In genomic region chr22:49807780-49808708, GRCh38 we compare ENCODE assay signal across 10 cellular contexts. TPM values are rescaled to one million over a fixed set of nuclear protein-coding genes. Genes with fewer than 3 reads are reported as not detected.
DNase-seq lines count a peak whose midpoint lies in the region; ATAC-seq lines count a peak whose summit lies in the region.
"Had no signal": no experiment of that assay in that cellular context is flagged by ENCODE, and none has a peak within 500 bp of the region (broad histone marks: within the 10 kb centered on the region; RNA-seq: fewer than 3 reads in every experiment).

No MANE protein-coding gene starts in this region.

- ATAC-seq in activated CD4-positive, alpha-beta T cell treated with anti-CD3 and anti-CD28 coated beads for 36 hours, result peak; percentile 77
- ATAC-seq in effector memory CD8-positive, alpha-beta T cell (replicated peaks), result peak; percentile 71
- ATAC-seq in stimulated activated naive B cell treated with anti-CD40 and anti-IgM and Interleukin-4, amounts not matched to agents 10 μg/mL and 1 μg/mL and 100 μg/mL, for 72 hours (replicated peaks), result no peak

- CTCF ChIA-PET in activated CD4-positive, alpha-beta T cell treated with anti-CD3 and anti-CD28 coated beads for 36 hours (lab: Charles Lee), result no interaction called here
- CTCF ChIA-PET in activated CD4-positive, alpha-beta memory T cell treated with anti-CD3 and anti-CD28 coated beads, Interleukin-2, amount 10 ng/mL, durations not matched to agents 7 days and 5 days (lab: Charles Lee), result interaction anchor here (1.5 to 2.1 kb wide), 2 partner anchors 41 to 222 kb away, joined by 3 to 6 read pairs; no protein-coding TSS in a partner anchor

- H3K4me3 Mint-ChIP-seq in activated CD4-positive, alpha-beta T cell treated with anti-CD3 and anti-CD28 coated beads for 36 hours, result peak overlapping the region; percentile 33
- H3K4me3 Mint-ChIP-seq in activated CD4-positive, alpha-beta memory T cell treated with anti-CD3 and anti-CD28 coated beads, Interleukin-2, amount 10 ng/mL, durations not matched to agents 7 days and 5 days, result peak overlapping the region; percentile 0
- H3K4me3 Mint-ChIP-seq in effector memory CD8-positive, alpha-beta T cell, result peak overlapping the region; percentile 49 to 52
- H3K4me3 Mint-ChIP-seq in stimulated activated naive B cell treated with anti-CD40 and anti-IgM and Interleukin-4, amounts not matched to agents 10 μg/mL and 1 μg/mL and 100 μg/mL, for 72 hours, result peak overlapping the region in 1 of 2 donors; percentile 28

- peak overlapping the region; percentile 77 for H3K27ac Mint-ChIP-seq in activated CD4-positive, alpha-beta T cell treated with anti-CD3 and anti-CD28 coated beads for 36 hours
- H3K27ac Mint-ChIP-seq in activated CD4-positive, alpha-beta memory T cell treated with anti-CD3 and anti-CD28 coated beads, Interleukin-2, amount 10 ng/mL, durations not matched to agents 7 days and 5 days, result peak overlapping the region; percentile 78
- peak overlapping the region; percentile 5 to 71 for H3K27ac Mint-ChIP-seq in effector memory CD8-positive, alpha-beta T cell
- peak overlapping the region; percentile 20 for H3K27ac Mint-ChIP-seq in stimulated activated naive B cell treated with anti-CD40 and anti-IgM and Interleukin-4, amounts not matched to agents 10 μg/mL and 1 μg/mL and 100 μg/mL, for 72 hours

- no peaks in the 10 kb centered on the region for H3K9me3 Mint-ChIP-seq in activated CD4-positive, alpha-beta T cell treated with anti-CD3 and anti-CD28 coated beads for 36 hours (ENCODE audit: low read depth)
- no peaks in the 10 kb centered on the region for H3K9me3 Mint-ChIP-seq in activated CD4-positive, alpha-beta memory T cell treated with anti-CD3 and anti-CD28 coated beads, Interleukin-2, amount 10 ng/mL, durations not matched to agents 7 days and 5 days
- no peaks in the 10 kb centered on the region for H3K9me3 Mint-ChIP-seq in effector memory CD8-positive, alpha-beta T cell
- H3K9me3 Mint-ChIP-seq in stimulated activated naive B cell treated with anti-CD40 and anti-IgM and Interleukin-4, amounts not matched to agents 10 μg/mL and 1 μg/mL and 100 μg/mL, for 72 hours, result no peaks in the 10 kb centered on the region

- intact Hi-C loops in activated CD4-positive, alpha-beta T cell treated with anti-CD3 and anti-CD28 coated beads for 36 hours (cut with DNase I, micrococcal nuclease), result no loop called here

- H3K36me3 Mint-ChIP-seq in activated CD4-positive, alpha-beta T cell treated with anti-CD3 and anti-CD28 coated beads for 36 hours (ENCODE audit: low read depth), result peaks cover 40% of the 10 kb centered on the region
- peaks cover 55% of the 10 kb centered on the region for H3K36me3 Mint-ChIP-seq in activated CD4-positive, alpha-beta memory T cell treated with anti-CD3 and anti-CD28 coated beads, Interleukin-2, amount 10 ng/mL, durations not matched to agents 7 days and 5 days (ENCODE audit: low read depth)
- H3K36me3 Mint-ChIP-seq in effector memory CD8-positive, alpha-beta T cell (ENCODE audit: insufficient read depth), result peaks cover 63% of the 10 kb centered on the region
- H3K36me3 Mint-ChIP-seq in stimulated activated naive B cell treated with anti-CD40 and anti-IgM and Interleukin-4, amounts not matched to agents 10 μg/mL and 1 μg/mL and 100 μg/mL, for 72 hours, result peaks cover 49 to 53% of the 10 kb centered on the region in 2 donors

- DNase-seq in activated CD4-positive, alpha-beta T cell treated with anti-CD3 and anti-CD28 coated beads for 36 hours, result peak; percentile 62
- no peak for DNase-seq in activated CD4-positive, alpha-beta T cell treated with anti-CD3 and anti-CD28 coated beads for 1 hour
- peak; percentile 76 for DNase-seq in activated CD4-positive, alpha-beta memory T cell treated with anti-CD3 and anti-CD28 coated beads, Interleukin-2, amount 10 ng/mL, durations not matched to agents 7 days and 5 days
- peak in 1 of 3 experiments; percentile 28 for DNase-seq in effector memory CD8-positive, alpha-beta T cell
- no peak for DNase-seq in stimulated activated naive B cell treated with anti-CD40 and anti-IgM and Interleukin-4, amounts not matched to agents 10 μg/mL and 1 μg/mL and 100 μg/mL, for 72 hours
- no peak for DNase-seq in iPS-NIHi7 (ENCODE audit: extremely low spot score)
- DNase-seq in NOMO-1 treated with dmso at 0.1 percent for 144 hours (lab: John Stamatoyannopoulos, UW; ENCODE audit: unreplicated experiment), result no peak
- no peak for DNase-seq in NCI-H2081 treated with DMSO at 0.1 percent for 48 hours (lab: John Stamatoyannopoulos, UW)
- DNase-seq: DMS153, NCI-H226 had no signal

- H3K4me1 Mint-ChIP-seq in activated CD4-positive, alpha-beta T cell treated with anti-CD3 and anti-CD28 coated beads for 36 hours, result peaks cover 72% of the 10 kb centered on the region
- H3K4me1 Mint-ChIP-seq in activated CD4-positive, alpha-beta memory T cell treated with anti-CD3 and anti-CD28 coated beads, Interleukin-2, amount 10 ng/mL, durations not matched to agents 7 days and 5 days, result peaks cover 73% of the 10 kb centered on the region
- peaks cover 62 to 69% of the 10 kb centered on the region in 2 donors for H3K4me1 Mint-ChIP-seq in effector memory CD8-positive, alpha-beta T cell (ENCODE audit: low read depth in 2 of 2)
- H3K4me1 Mint-ChIP-seq in stimulated activated naive B cell treated with anti-CD40 and anti-IgM and Interleukin-4, amounts not matched to agents 10 μg/mL and 1 μg/mL and 100 μg/mL, for 72 hours, result peaks cover 44 to 73% of the 10 kb centered on the region in 2 donors

- no peaks in the 10 kb centered on the region for H3K27me3 Mint-ChIP-seq in activated CD4-positive, alpha-beta T cell treated with anti-CD3 and anti-CD28 coated beads for 36 hours
- no peaks in the 10 kb centered on the region for H3K27me3 Mint-ChIP-seq in activated CD4-positive, alpha-beta memory T cell treated with anti-CD3 and anti-CD28 coated beads, Interleukin-2, amount 10 ng/mL, durations not matched to agents 7 days and 5 days
- H3K27me3 Mint-ChIP-seq in effector memory CD8-positive, alpha-beta T cell, result no peaks in the 10 kb centered on the region
- no peaks in the 10 kb centered on the region for H3K27me3 Mint-ChIP-seq in stimulated activated naive B cell treated with anti-CD40 and anti-IgM and Interleukin-4, amounts not matched to agents 10 μg/mL and 1 μg/mL and 100 μg/mL, for 72 hours

- POLR2A ChIA-PET in activated CD4-positive, alpha-beta T cell treated with anti-CD3 and anti-CD28 coated beads for 36 hours (lab: Charles Lee), result interaction anchor here (0.7 kb wide), 1 partner anchor 90 kb away, joined by 6 read pairs; no protein-coding TSS in a partner anchor
- POLR2A ChIA-PET in activated CD4-positive, alpha-beta memory T cell treated with anti-CD3 and anti-CD28 coated beads, Interleukin-2, amount 10 ng/mL, durations not matched to agents 7 days and 5 days (lab: Charles Lee), result interaction anchor here (1.5 kb wide), 2 partner anchors 18 to 49 kb away, joined by 3 to 6 read pairs; no protein-coding TSS in a partner anchor

RNA-seq across cellular contexts. Expression of gene BRD1, which starts 19.6 kb away (rescaled TPM):
- 10 to 100 TPM; 22.1 to 23.6 TPM for total RNA-seq in activated CD4-positive, alpha-beta T cell treated with anti-CD3 and anti-CD28 coated beads for 36 hours
- 10 to 100 TPM; 54.7 to 55.4 TPM for total RNA-seq in activated CD4-positive, alpha-beta memory T cell treated with anti-CD3 and anti-CD28 coated beads, Interleukin-2, amount 10 ng/mL, durations not matched to agents 7 days and 5 days

RNA-seq across cellular contexts. Expression of gene ZBED4, which starts 45.6 kb away (rescaled TPM):
- 10 to 100 TPM; 17.3 to 17.4 TPM for total RNA-seq in activated CD4-positive, alpha-beta T cell treated with anti-CD3 and anti-CD28 coated beads for 36 hours
- 10 to 100 TPM; 20.6 to 21.8 TPM for total RNA-seq in activated CD4-positive, alpha-beta memory T cell treated with anti-CD3 and anti-CD28 coated beads, Interleukin-2, amount 10 ng/mL, durations not matched to agents 7 days and 5 days

Comparison
In these comparisons a context has a peak if more than half of its experiments do, and no peak if none do; other contexts are left out.
1. DNase-seq: peak in activated CD4-positive, alpha-beta T cell treated with anti-CD3 and anti-CD28 coated beads for 36 hours (single experiment) and activated CD4-positive, alpha-beta memory T cell treated with anti-CD3 and anti-CD28 coated beads, Interleukin-2, amount 10 ng/mL, durations not matched to agents 7 days and 5 days (single experiment); none in activated CD4-positive, alpha-beta T cell treated with anti-CD3 and anti-CD28 coated beads for 1 hour (single experiment), stimulated activated naive B cell treated with anti-CD40 and anti-IgM and Interleukin-4, amounts not matched to agents 10 μg/mL and 1 μg/mL and 100 μg/mL, for 72 hours (single experiment), iPS-NIHi7 (single experiment), NOMO-1 treated with dmso at 0.1 percent for 144 hours (single experiment) and NCI-H2081 treated with DMSO at 0.1 percent for 48 hours (single experiment).
2. ATAC-seq: peak in activated CD4-positive, alpha-beta T cell treated with anti-CD3 and anti-CD28 coated beads for 36 hours (single experiment) and effector memory CD8-positive, alpha-beta T cell (single experiment); none in stimulated activated naive B cell treated with anti-CD40 and anti-IgM and Interleukin-4, amounts not matched to agents 10 μg/mL and 1 μg/mL and 100 μg/mL, for 72 hours (0 of 2).
3. H3K27ac Mint-ChIP-seq: peak in every context shown above with its lines; median percentile 78 in activated CD4-positive, alpha-beta memory T cell treated with anti-CD3 and anti-CD28 coated beads, Interleukin-2, amount 10 ng/mL, durations not matched to agents 7 days and 5 days; 77 in activated CD4-positive, alpha-beta T cell treated with anti-CD3 and anti-CD28 coated beads for 36 hours; 38 in effector memory CD8-positive, alpha-beta T cell; 20 in stimulated activated naive B cell treated with anti-CD40 and anti-IgM and Interleukin-4, amounts not matched to agents 10 μg/mL and 1 μg/mL and 100 μg/mL, for 72 hours.